8 cellular contexts compared by ENCODE assay signal in genomic region chr6:62775427-62776022, GRCh38.
DNase-seq lines count a peak whose midpoint lies in the region; FAIRE-seq and TF ChIP-seq lines count a peak whose summit lies in the region.

No MANE protein-coding gene starts in this region.

- H3K9ac ChIP-seq in kidney (ENCODE audit: low read length in 2 of 2) = no peak overlapping the region

- H3K27me3 ChIP-seq in PC-9 (ENCODE audit: insufficient read depth, low read depth) = no peaks in the 10 kb centered on the region

- peak; percentile 29 for FAIRE-seq in kidney (lab: Jason Lieb, UNC)

- no peaks in the 10 kb centered on the region for H4K20me1 ChIP-seq in PC-9 (ENCODE audit: insufficient read depth)

- no peak overlapping the region for H3K27ac Mint-ChIP-seq in activated naive CD4-positive, alpha-beta T cell treated with anti-CD3 and anti-CD28 coated beads, Interleukin-2, amount 10 ng/mL, durations not matched to agents 7 days and 5 days
- no peak overlapping the region for H3K27ac Mint-ChIP-seq in immature natural killer cell

- H3K79me2 ChIP-seq in PC-9 (ENCODE audit: low read depth) = no peaks in the 10 kb centered on the region

- no peak overlapping the region for H2AFZ ChIP-seq in PC-9

- no peaks in the 10 kb centered on the region for H3F3A ChIP-seq in PC-9 (ENCODE audit: insufficient read depth, low read depth)

- POLR2A ChIA-PET in PC-9 (lab: Charles Lee; ENCODE audit: unreplicated experiment) = no interaction called here

- no peak overlapping the region for H3K4me3 Mint-ChIP-seq in activated naive CD4-positive, alpha-beta T cell treated with anti-CD3 and anti-CD28 coated beads, Interleukin-2, amount 10 ng/mL, durations not matched to agents 7 days and 5 days
- no peak overlapping the region for H3K4me3 Mint-ChIP-seq in immature natural killer cell

- H3K4me3 ChIP-seq in HFF-Myc (replicated peaks; ENCODE audit: low read depth, low read length) (no peak overlapping the region), PC-9 (no peak overlapping the region), kidney (ENCODE audit: low read length in 2 of 2) (no peak overlapping the region)

- TF ChIP-seq CTCF in HFF-Myc (IDR thresholded peaks at IDR 0.05; ENCODE audit: low read depth, low read length, missing control alignments) (peak; percentile 9), PC-9 (conservative IDR thresholded peaks at IDR 0.05) (peak; percentile 71), kidney (IDR thresholded peaks at IDR 0.05; ENCODE audit: borderline replicate concordance, extremely low read depth, insufficient read depth) (no peak)

- H3K4me2 ChIP-seq in PC-9 = no peak overlapping the region

- H3K27ac ChIP-seq in PC-9 = no peak overlapping the region
- H3K27ac ChIP-seq in kidney (ENCODE audit: low read depth in 2 of 2, low read length in 2 of 2) = no peak overlapping the region

- H3K36me3 ChIP-seq in PC-9 (ENCODE audit: low read depth) = no peaks in the 10 kb centered on the region
- H3K36me3 ChIP-seq in kidney (ENCODE audit: control insufficient read depth in 1 of 2, insufficient read depth in 2 of 2, low read length in 2 of 2) = no peaks in the 10 kb centered on the region

- DNase-seq in DMS53 (lab: John Stamatoyannopoulos, UW) (peak; percentile 69), HFF-Myc (ENCODE audit: extremely low read depth, low read depth) (no peak), PC-9 (no peak), kidney (no peak), NCI-H187 (lab: John Stamatoyannopoulos, UW) (no peak), NCI-H128 (lab: John Stamatoyannopoulos, UW; ENCODE audit: unreplicated experiment) (no peak), immature natural killer cell (no peak)
- no peak for DNase-seq in activated naive CD4-positive, alpha-beta T cell treated with anti-CD3 and anti-CD28 coated beads, Interleukin-2, amount 10 ng/mL, durations not matched to agents 7 days and 5 days

- H3K9me2 ChIP-seq in PC-9 (ENCODE audit: insufficient read depth) = no peaks in the 10 kb centered on the region

- intact Hi-C loops in PC-9 (cut with micrococcal nuclease; ENCODE audit: unreplicated experiment) = no loop called here
- intact Hi-C loops in kidney (cut with DNase I) = no loop called here

- H3K4me1 Mint-ChIP-seq in activated naive CD4-positive, alpha-beta T cell treated with anti-CD3 and anti-CD28 coated beads, Interleukin-2, amount 10 ng/mL, durations not matched to agents 7 days and 5 days = no peaks in the 10 kb centered on the region
- H3K4me1 Mint-ChIP-seq in immature natural killer cell = no peaks in the 10 kb centered on the region

- H3K4me1 ChIP-seq in PC-9 (replicated peaks; ENCODE audit: insufficient read depth) (no peaks in the 10 kb centered on the region), kidney (ENCODE audit: control insufficient read depth in 1 of 2, insufficient read depth in 1 of 2, low read depth in 1 of 2, low read length in 2 of 2) (no peaks in the 10 kb centered on the region)

- BruUV-seq in PC-9 (replicated peaks; lab: Mats Ljungman, UMichigan) = no TSS peak

- no peaks in the 10 kb centered on the region for H3K36me3 Mint-ChIP-seq in activated naive CD4-positive, alpha-beta T cell treated with anti-CD3 and anti-CD28 coated beads, Interleukin-2, amount 10 ng/mL, durations not matched to agents 7 days and 5 days
- H3K36me3 Mint-ChIP-seq in immature natural killer cell = no peaks in the 10 kb centered on the region

- H3K9me3 ChIP-seq in PC-9 (ENCODE audit: insufficient read depth, low read depth) = no peaks in the 10 kb centered on the region
- no peaks in the 10 kb centered on the region for H3K9me3 ChIP-seq in kidney (ENCODE audit: control insufficient read depth in 1 of 2, low read length in 2 of 2)

- no peaks in the 10 kb centered on the region for H3K9me3 Mint-ChIP-seq in activated naive CD4-positive, alpha-beta T cell treated with anti-CD3 and anti-CD28 coated beads, Interleukin-2, amount 10 ng/mL, durations not matched to agents 7 days and 5 days
- peaks cover 2 to 26% (median 10%) of the 10 kb centered on the region in 6 donors for H3K9me3 Mint-ChIP-seq in immature natural killer cell

- H3K27me3 Mint-ChIP-seq in activated naive CD4-positive, alpha-beta T cell treated with anti-CD3 and anti-CD28 coated beads, Interleukin-2, amount 10 ng/mL, durations not matched to agents 7 days and 5 days = no peaks in the 10 kb centered on the region
- H3K27me3 Mint-ChIP-seq in immature natural killer cell (ENCODE audit: low read depth in 3 of 3) = no peaks in the 10 kb centered on the region

- CTCF ChIA-PET in PC-9 (lab: Charles Lee) = no interaction called here
- CTCF ChIA-PET in activated naive CD4-positive, alpha-beta T cell treated with anti-CD3 and anti-CD28 coated beads, Interleukin-2, amount 10 ng/mL, durations not matched to agents 7 days and 5 days (lab: Charles Lee) = no interaction called here
